15 cellular contexts compared by ENCODE assay signal in the genomic region with DNA sequence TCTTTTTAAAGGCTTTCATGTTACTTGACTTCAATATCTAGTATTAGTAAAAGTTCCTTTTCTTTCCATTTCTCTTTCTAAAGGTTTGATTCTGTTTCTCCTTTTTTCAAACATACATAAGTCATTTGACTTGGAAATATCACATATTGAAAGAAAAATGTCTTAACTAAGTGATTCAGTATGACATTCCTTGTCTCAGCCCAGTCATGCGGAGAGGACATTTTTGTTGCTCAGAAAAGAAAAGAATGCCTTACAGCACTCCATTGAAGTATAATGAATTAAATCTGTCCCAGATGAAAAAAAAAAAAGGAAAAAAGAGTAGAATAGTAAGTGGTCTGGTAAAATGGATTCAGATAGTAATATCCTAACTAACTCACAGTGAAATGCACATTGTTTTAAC.
"Had no signal": no experiment of that assay in that cellular context is flagged by ENCODE, and none has a peak within 500 bp of the region (broad histone marks: within the 10 kb centered on the region; RNA-seq: fewer than 3 reads in every experiment).

No MANE protein-coding gene starts in this region.

- H3K36me3 ChIP-seq: ascending aorta, gastrocnemius medialis, ovary, SJSA1 had no signal

- H3K9me3 ChIP-seq: gastrocnemius medialis, SJSA1 had no signal

- H3K27ac Mint-ChIP-seq: activated CD4-positive, alpha-beta T cell treated with anti-CD3 and anti-CD28 coated beads, Interleukin-2, amount 10 ng/mL, durations not matched to agents 24 days and 14 days; stimulated activated memory B cell treated with anti-CD40 and anti-IgM and Interleukin-4, amounts not matched to agents 10 μg/mL and 1 μg/mL and 100 μg/mL, for 72 hours; T-helper 2 cell treated with Interferon-gamma antibody and Interleukin-4, amounts not matched to agents 5 μg/mL and 100 μg/mL, for 36 hours had no signal

- H3K4me3 ChIP-seq: ascending aorta, gastrocnemius medialis, ovary, SJSA1 had no signal

- H3K27ac ChIP-seq: ascending aorta, gastrocnemius medialis, ovary, SJSA1 had no signal

- H3K27me3 Mint-ChIP-seq: activated CD4-positive, alpha-beta T cell treated with anti-CD3 and anti-CD28 coated beads, Interleukin-2, amount 10 ng/mL, durations not matched to agents 24 days and 14 days; stimulated activated memory B cell treated with anti-CD40 and anti-IgM and Interleukin-4, amounts not matched to agents 10 μg/mL and 1 μg/mL and 100 μg/mL, for 72 hours had no signal

- H3K4me3 Mint-ChIP-seq: activated CD4-positive, alpha-beta T cell treated with anti-CD3 and anti-CD28 coated beads, Interleukin-2, amount 10 ng/mL, durations not matched to agents 24 days and 14 days; nephron; stimulated activated memory B cell treated with anti-CD40 and anti-IgM and Interleukin-4, amounts not matched to agents 10 μg/mL and 1 μg/mL and 100 μg/mL, for 72 hours; T-helper 2 cell treated with Interferon-gamma antibody and Interleukin-4, amounts not matched to agents 5 μg/mL and 100 μg/mL, for 36 hours had no signal

- DNase-seq: activated CD4-positive, alpha-beta T cell treated with anti-CD3 and anti-CD28 coated beads, Interleukin-2, amount 10 ng/mL, durations not matched to agents 24 days and 14 days; activated CD4-positive, CD25-positive, alpha-beta regulatory T cell; activated naive CD4-positive, alpha-beta T cell; activated T-cell treated with anti-CD3 and anti-CD28 coated beads for 4 hours; cortex of kidney; effector CD8-positive, alpha-beta T cell; gastrocnemius medialis; islet precursor cell; ovary; stimulated activated CD4-positive, alpha-beta T cell treated with anti-CD3 and anti-CD28 coated beads, Interleukin-2, amount 100 ng/mL, for 48 hours had no signal

- H3K4me1 ChIP-seq: ascending aorta, gastrocnemius medialis, SJSA1 had no signal

- H3K4me1 Mint-ChIP-seq: activated CD4-positive, alpha-beta T cell treated with anti-CD3 and anti-CD28 coated beads, Interleukin-2, amount 10 ng/mL, durations not matched to agents 24 days and 14 days; nephron; stimulated activated memory B cell treated with anti-CD40 and anti-IgM and Interleukin-4, amounts not matched to agents 10 μg/mL and 1 μg/mL and 100 μg/mL, for 72 hours had no signal

- H3K36me3 Mint-ChIP-seq: stimulated activated memory B cell treated with anti-CD40 and anti-IgM and Interleukin-4, amounts not matched to agents 10 μg/mL and 1 μg/mL and 100 μg/mL, for 72 hours had no signal

- H3K27me3 ChIP-seq: ascending aorta, gastrocnemius medialis, ovary, SJSA1 had no signal

- H3K9me3 Mint-ChIP-seq: activated CD4-positive, alpha-beta T cell treated with anti-CD3 and anti-CD28 coated beads, Interleukin-2, amount 10 ng/mL, durations not matched to agents 24 days and 14 days; nephron had no signal
